ENCODE assay signal across 8 cellular contexts in genomic region chr1:206809504-206810084, GRCh38. TPM values are rescaled to one million over a fixed set of nuclear protein-coding genes. Genes with fewer than 3 reads are reported as not detected.
DNase-seq lines count a peak whose midpoint lies in the region; ATAC-seq, FAIRE-seq and TF ChIP-seq lines count a peak whose summit lies in the region.

No MANE protein-coding gene starts in this region.

- no peak for ATAC-seq in GM18519 (IDR thresholded peaks at IDR 0.05; ENCODE audit: low FRiP score, unreplicated experiment)

- TF ChIP-seq POLR2A in erythroblast (IDR thresholded peaks at IDR 0.05; ENCODE audit: low read length) = no peak

- H3K27me3 ChIP-seq in BE2C = no peaks in the 10 kb centered on the region

- H3K27ac ChIP-seq in RWPE1 = no peak overlapping the region

- no peaks in the 10 kb centered on the region for H3K36me3 ChIP-seq in BE2C

- POLR2A ChIA-PET in RWPE1 (lab: Yijun Ruan, JAX; ENCODE audit: low non-redundant PET) = no interaction called here

- FAIRE-seq in GM19239 (lab: Jason Lieb, UNC) = peak; percentile 42

- H3K4me1 ChIP-seq in BE2C = peaks cover 17% of the 10 kb centered on the region

- DNase-seq in BE2C (peak; percentile 34), GM19239 (ENCODE audit: insufficient read length, low spot score) (no peak), RWPE1 (ENCODE audit: low spot score) (peak; percentile 68), erythroblast (lab: John Stamatoyannopoulos, UW) (peak; percentile 49 to 51), NCI-H2081 treated with DMSO at 0.1 percent for 48 hours (lab: John Stamatoyannopoulos, UW) (no peak), hippocampal formation (lab: John Stamatoyannopoulos, UW) (no peak)
- DNase-seq in stimulated activated naive CD4-positive, alpha-beta T cell treated with Interleukin-2 at 50 U/mL for 16 hours (lab: John Stamatoyannopoulos, UW) = peak; percentile 13

- H3K9me3 ChIP-seq in BE2C = no peaks in the 10 kb centered on the region

- CTCF ChIA-PET in RWPE1 (lab: Yijun Ruan, JAX) = interaction anchor here (0.6 to 2.7 kb wide), 29 partner anchors 8 to 987 kb away, joined by 3 to 34 read pairs (median 4); partner anchors contain the start of genes IL19 and IL24

- no peak overlapping the region for H3K4me3 ChIP-seq in BE2C (ENCODE audit: low read depth, low read length)

- TF ChIP-seq CTCF in BE2C (IDR thresholded peaks at IDR 0.05; ENCODE audit: low read depth, low read length) (peak; percentile 69), RWPE1 (conservative IDR thresholded peaks at IDR 0.05; ENCODE audit: low read depth) (peak; percentile 43)

RNA-seq across cellular contexts. Expression of gene IL10, which starts 37.3 kb away (rescaled TPM):
- polyA plus RNA-seq in BE2C (2012; ENCODE audit: insufficient read depth, insufficient read length, low read depth) = not detected

RNA-seq across cellular contexts. Expression of gene IL19, which starts 39.0 kb away (rescaled TPM):
- not detected for polyA plus RNA-seq in BE2C (2012; ENCODE audit: insufficient read depth, insufficient read length, low read depth)

RNA-seq across cellular contexts. Expression of gene IL20, which starts 55.8 kb away (rescaled TPM):
- polyA plus RNA-seq in BE2C (2012; ENCODE audit: insufficient read depth, insufficient read length, low read depth) = not detected

Comparison
In these comparisons a context has a peak if more than half of its experiments do, and no peak if none do; other contexts are left out.
1. DNase-seq: peak in BE2C (single experiment), RWPE1 (single experiment), erythroblast (2 of 2) and stimulated activated naive CD4-positive, alpha-beta T cell treated with Interleukin-2 at 50 U/mL for 16 hours (single experiment); none in GM19239 (single experiment), NCI-H2081 treated with DMSO at 0.1 percent for 48 hours (single experiment) and hippocampal formation (0 of 2).